Comparison of ENCODE assay signal across 19 cellular contexts in the genomic region with DNA sequence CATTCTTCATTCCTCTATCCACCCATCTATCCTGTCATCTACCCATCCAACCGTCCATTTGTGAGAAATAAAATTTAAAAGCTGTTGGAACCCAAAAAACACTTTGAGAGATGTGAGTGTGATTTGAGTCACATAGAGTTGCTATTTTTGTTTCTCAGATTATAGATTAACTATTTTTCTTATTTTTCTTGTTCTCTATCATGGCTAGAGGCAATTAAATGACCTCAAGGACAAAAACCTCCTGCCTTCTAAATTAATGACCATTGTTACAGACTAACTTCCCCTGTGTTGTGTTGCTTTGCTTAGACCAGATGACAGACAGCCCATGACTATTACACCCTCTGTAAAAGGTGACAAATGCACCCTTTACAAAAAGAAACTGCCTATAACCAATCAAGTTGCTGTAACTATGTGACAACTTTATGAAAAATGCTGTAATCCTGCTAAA.
DNase-seq lines count a peak whose midpoint lies in the region; ATAC-seq lines count a peak whose summit lies in the region.
"Had no signal": no experiment of that assay in that cellular context is flagged by ENCODE, and none has a peak within 500 bp of the region (broad histone marks: within the 10 kb centered on the region; RNA-seq: fewer than 3 reads in every experiment).

No MANE protein-coding gene starts in this region.

- peak overlapping the region; percentile 37 to 99 (median 89) for H3K27ac Mint-ChIP-seq in CD4-positive, CD25-positive, alpha-beta regulatory T cell
- H3K27ac Mint-ChIP-seq in activated naive CD8-positive, alpha-beta T cell treated with anti-CD3 and anti-CD28 coated beads, Interleukin-2, amount 10 ng/mL, durations not matched to agents 7 days and 5 days, result peak overlapping the region; percentile 2

- H3K27ac ChIP-seq in BLaER1 treated with 17β-estradiol and CSF1 and Interleukin-3, amounts not matched to agents 10 nM and 100 nM, result 0 out of 22 replicates have a peak overlapping the region, but pooled peaks of 2 of the 11 experiments have one; percentile 13 to 40
- H3K27ac ChIP-seq in CD4-positive, CD25-positive, alpha-beta regulatory T cell (ENCODE audit: insufficient read depth, low read length, poor library complexity, severe bottlenecking), result no peak overlapping the region
- no peak overlapping the region for H3K27ac ChIP-seq in GM23248
- H3K27ac ChIP-seq: right atrium auricular region, SJSA1, stomach had no signal

- H3K9me3 ChIP-seq in BLaER1 treated with 17β-estradiol and CSF1 and Interleukin-3, amounts not matched to agents 10 nM and 100 nM (replicated peaks in 1 of 11), result peaks cover 0 to 15% (median 3%) of the 10 kb centered on the region in 11 experiments; a peak in 6 of 22 replicates
- H3K9me3 ChIP-seq in CD4-positive, CD25-positive, alpha-beta regulatory T cell (ENCODE audit: control insufficient read depth in 2 of 2, low read length in 2 of 2), result no peaks in the 10 kb centered on the region
- H3K9me3 ChIP-seq in GM23248 (ENCODE audit: low read depth), result no peaks in the 10 kb centered on the region
- H3K9me3 ChIP-seq: MG63, right atrium auricular region, SJSA1, stomach, upper lobe of left lung had no signal

- no peaks in the 10 kb centered on the region for H3K36me3 Mint-ChIP-seq in CD4-positive, CD25-positive, alpha-beta regulatory T cell
- H3K36me3 Mint-ChIP-seq in activated naive CD8-positive, alpha-beta T cell treated with anti-CD3 and anti-CD28 coated beads, Interleukin-2, amount 10 ng/mL, durations not matched to agents 7 days and 5 days, result peaks cover 12% of the 10 kb centered on the region

- no peak overlapping the region for H2AFZ ChIP-seq in GM23248

- POLR2A ChIA-PET in activated naive CD8-positive, alpha-beta T cell treated with anti-CD3 and anti-CD28 coated beads, Interleukin-2, amount 10 ng/mL, durations not matched to agents 7 days and 5 days (lab: Charles Lee), result interaction anchor here (2.0 kb wide), 2 partner anchors 83 to 207 kb away, joined by 4 to 7 read pairs; no protein-coding TSS in a partner anchor

- ATAC-seq in CD4-positive, CD25-positive, alpha-beta regulatory T cell (ENCODE audit: low read depth in 2 of 2), result no peak
- ATAC-seq in HG03354 (IDR thresholded peaks at IDR 0.05; ENCODE audit: poor library complexity, severe bottlenecking, unreplicated experiment), result peak; percentile 37
- no peak for ATAC-seq in activated naive CD8-positive, alpha-beta T cell treated with anti-CD3 and anti-CD28 coated beads, Interleukin-2, amount 10 ng/mL, durations not matched to agents 7 days and 5 days (ENCODE audit: low read depth)
- no peak for ATAC-seq in GM21786 (IDR thresholded peaks at IDR 0.05; ENCODE audit: unreplicated experiment)
- no peak for ATAC-seq in GM21737 (IDR thresholded peaks at IDR 0.05; ENCODE audit: unreplicated experiment)
- ATAC-seq: HepG2, left cardiac atrium had no signal

- WGBS in GM23248 (ENCODE audit: low coverage in 1 of 2, low lambda C conversion rate in 2 of 2, missing lambda C conversion rate in 2 of 2), 2 experiments, result 10 to 13% methylated on average over 1 of the region's 1 CpG

- no peaks in the 10 kb centered on the region for H3K27me3 ChIP-seq in BLaER1 treated with 17β-estradiol and CSF1 and Interleukin-3, amounts not matched to agents 10 nM and 100 nM
- H3K27me3 ChIP-seq in CD4-positive, CD25-positive, alpha-beta regulatory T cell (ENCODE audit: control insufficient read depth, insufficient read depth, low read length), result no peaks in the 10 kb centered on the region
- H3K27me3 ChIP-seq in GM23248 (replicated peaks; ENCODE audit: insufficient read depth), result 0 out of 2 replicates have a peak, but pooled peaks cover 4% of the 10 kb centered on the region
- H3K27me3 ChIP-seq: MG63, right atrium auricular region, SJSA1, stomach, upper lobe of left lung had no signal

- peak overlapping the region; percentile 0 to 19 (median 10) for H3K4me3 Mint-ChIP-seq in CD4-positive, CD25-positive, alpha-beta regulatory T cell
- no peak overlapping the region for H3K4me3 Mint-ChIP-seq in activated naive CD8-positive, alpha-beta T cell treated with anti-CD3 and anti-CD28 coated beads, Interleukin-2, amount 10 ng/mL, durations not matched to agents 7 days and 5 days

- no peaks in the 10 kb centered on the region for H3K9me2 ChIP-seq in GM23248 (ENCODE audit: insufficient read depth)

- no peak for DNase-seq in CD4-positive, CD25-positive, alpha-beta regulatory T cell
- no peak for DNase-seq in activated naive CD8-positive, alpha-beta T cell treated with anti-CD3 and anti-CD28 coated beads, Interleukin-2, amount 10 ng/mL, durations not matched to agents 7 days and 5 days
- DNase-seq in SW 1271 (lab: John Stamatoyannopoulos, UW), result no peak
- DNase-seq in GM23248, result no peak
- DNase-seq: activated effector memory CD4-positive, alpha-beta T cell treated with Interleukin-2 at 50 U/mL for 16 hours; left cardiac atrium; MG63; midbrain; NCI-H187 treated with DMSO at 0.1 percent for 48 hours; occipital lobe; stomach; upper lobe of left lung had no signal

- H3K9me3 Mint-ChIP-seq in CD4-positive, CD25-positive, alpha-beta regulatory T cell, result no peaks in the 10 kb centered on the region
- H3K9me3 Mint-ChIP-seq in activated naive CD8-positive, alpha-beta T cell treated with anti-CD3 and anti-CD28 coated beads, Interleukin-2, amount 10 ng/mL, durations not matched to agents 7 days and 5 days, result peaks cover 3% of the 10 kb centered on the region

- in situ Hi-C loops in GM23248 (cut with MboI), result no loop called here

- H3K79me2 ChIP-seq in GM23248 (ENCODE audit: insufficient read depth), result no peaks in the 10 kb centered on the region

- H4K20me1 ChIP-seq in BLaER1 treated with 17β-estradiol and CSF1 and Interleukin-3, amounts not matched to agents 10 nM and 100 nM, result no peaks in the 10 kb centered on the region
- H4K20me1 ChIP-seq in GM23248 (ENCODE audit: insufficient read depth), result no peaks in the 10 kb centered on the region

- H3K4me3 ChIP-seq in BLaER1 treated with 17β-estradiol and CSF1 and Interleukin-3, amounts not matched to agents 10 nM and 100 nM, result no peak overlapping the region
- no peak overlapping the region for H3K4me3 ChIP-seq in CD4-positive, CD25-positive, alpha-beta regulatory T cell (ENCODE audit: low read depth, low read length)
- no peak overlapping the region for H3K4me3 ChIP-seq in GM23248
- H3K4me3 ChIP-seq: MG63, right atrium auricular region, SJSA1, stomach, upper lobe of left lung had no signal

- peaks cover 23 to 58% (median 44%) of the 10 kb centered on the region in 4 donors for H3K4me1 Mint-ChIP-seq in CD4-positive, CD25-positive, alpha-beta regulatory T cell
- peaks cover 40% of the 10 kb centered on the region for H3K4me1 Mint-ChIP-seq in activated naive CD8-positive, alpha-beta T cell treated with anti-CD3 and anti-CD28 coated beads, Interleukin-2, amount 10 ng/mL, durations not matched to agents 7 days and 5 days

- H3K9ac ChIP-seq in BLaER1 treated with 17β-estradiol and CSF1 and Interleukin-3, amounts not matched to agents 10 nM and 100 nM, result no peak overlapping the region
- no peak overlapping the region for H3K9ac ChIP-seq in GM23248

- no peaks in the 10 kb centered on the region for H3K36me3 ChIP-seq in BLaER1 treated with 17β-estradiol and CSF1 and Interleukin-3, amounts not matched to agents 10 nM and 100 nM
- no peaks in the 10 kb centered on the region for H3K36me3 ChIP-seq in CD4-positive, CD25-positive, alpha-beta regulatory T cell (ENCODE audit: control insufficient read depth, insufficient read depth, low read length)
- H3K36me3 ChIP-seq in GM23248 (ENCODE audit: low read depth), result no peaks in the 10 kb centered on the region
- H3K36me3 ChIP-seq: MG63, right atrium auricular region, SJSA1, stomach, upper lobe of left lung had no signal

- H3K27me3 Mint-ChIP-seq in CD4-positive, CD25-positive, alpha-beta regulatory T cell, result no peaks in the 10 kb centered on the region
- no peaks in the 10 kb centered on the region for H3K27me3 Mint-ChIP-seq in activated naive CD8-positive, alpha-beta T cell treated with anti-CD3 and anti-CD28 coated beads, Interleukin-2, amount 10 ng/mL, durations not matched to agents 7 days and 5 days

- peaks cover 49 to 67% (median 53%) of the 10 kb centered on the region in 10 experiments for H3K4me1 ChIP-seq in BLaER1 treated with 17β-estradiol and CSF1 and Interleukin-3, amounts not matched to agents 10 nM and 100 nM
- peaks cover 31% of the 10 kb centered on the region for H3K4me1 ChIP-seq in CD4-positive, CD25-positive, alpha-beta regulatory T cell (ENCODE audit: control insufficient read depth, insufficient read depth, low read length, poor library complexity, severe bottlenecking)
- no peaks in the 10 kb centered on the region for H3K4me1 ChIP-seq in GM23248 (ENCODE audit: insufficient read depth)
- H3K4me1 ChIP-seq: right atrium auricular region had no signal

- no peaks in the 10 kb centered on the region for H3F3A ChIP-seq in GM23248 (ENCODE audit: insufficient read depth)

- peak overlapping the region in 6 of 11 experiments; percentile 54 to 85 (median 68); a peak in 9 of 22 replicates for H3K4me2 ChIP-seq in BLaER1 treated with 17β-estradiol and CSF1 and Interleukin-3, amounts not matched to agents 10 nM and 100 nM
- H3K4me2 ChIP-seq in GM23248 (ENCODE audit: unreplicated experiment), result no peak overlapping the region
